13 cellular contexts compared by ENCODE assay signal in genomic region chr2:235416816-235417499, GRCh38.
DNase-seq lines count a peak whose midpoint lies in the region; ATAC-seq, FAIRE-seq and TF ChIP-seq lines count a peak whose summit lies in the region.
"Had no signal": no experiment of that assay in that cellular context is flagged by ENCODE, and none has a peak within 500 bp of the region (broad histone marks: within the 10 kb centered on the region; RNA-seq: fewer than 3 reads in every experiment).

No MANE protein-coding gene starts in this region.

- H3K9me1 ChIP-seq in K562 (ENCODE audit: control insufficient read depth, insufficient read depth, low read length) = no peaks in the 10 kb centered on the region

- H3K4me1 ChIP-seq in K562 (replicated peaks in 1 of 2; ENCODE audit: control insufficient read depth in 2 of 2, insufficient read depth in 2 of 2, low read length in 2 of 2) (peaks cover 10 to 17% of the 10 kb centered on the region in 2 experiments; a peak in 4 of 5 replicates), thyroid gland (peaks cover 34 to 53% of the 10 kb centered on the region in 2 donors)

- no peak overlapping the region for H3K27ac Mint-ChIP-seq in activated naive CD4-positive, alpha-beta T cell treated with anti-CD3 and anti-CD28 coated beads, Interleukin-2, amount 50 U/mL, for 72 hours
- H3K27ac Mint-ChIP-seq: activated CD8-positive, alpha-beta T cell treated with anti-CD3 and anti-CD28 coated beads, Interleukin-2, amount 10 ng/mL, durations not matched to agents 7 days and 5 days; activated naive CD8-positive, alpha-beta T cell treated with anti-CD3 and anti-CD28 coated beads, Interleukin-2, amount 10 ng/mL, durations not matched to agents 7 days and 5 days had no signal

- peaks cover 0 to 9% of the 10 kb centered on the region in 2 donors for H3K9me3 Mint-ChIP-seq in activated naive CD4-positive, alpha-beta T cell treated with anti-CD3 and anti-CD28 coated beads, Interleukin-2, amount 50 U/mL, for 72 hours
- H3K9me3 Mint-ChIP-seq: activated naive CD8-positive, alpha-beta T cell treated with anti-CD3 and anti-CD28 coated beads, Interleukin-2, amount 10 ng/mL, durations not matched to agents 7 days and 5 days had no signal

- CTCF ChIA-PET in K562 (lab: Yijun Ruan, JAX; ENCODE audit: low intra/inter-chr PET ratio) = no interaction called here

- peak; percentile 40; the same call in 2 of the 3 replicates for ATAC-seq in K562
- ATAC-seq in activated naive CD4-positive, alpha-beta T cell treated with anti-CD3 and anti-CD28 coated beads, Interleukin-2, amount 50 U/mL, for 72 hours = no peak
- ATAC-seq: activated CD8-positive, alpha-beta T cell treated with anti-CD3 and anti-CD28 coated beads, Interleukin-2, amount 10 ng/mL, durations not matched to agents 7 days and 5 days had no signal

- no peaks in the 10 kb centered on the region for H3K27me3 ChIP-seq in K562 (ENCODE audit: control insufficient read depth in 2 of 2, insufficient read depth in 2 of 2, low read length in 2 of 2)
- H3K27me3 ChIP-seq in kidney epithelial cell (ENCODE audit: control insufficient read depth, insufficient read depth, low read length) = peaks cover 3% of the 10 kb centered on the region
- H3K27me3 ChIP-seq in thyroid gland = no peaks in the 10 kb centered on the region

- no peaks in the 10 kb centered on the region for H3K9me3 ChIP-seq in K562 (replicated peaks; ENCODE audit: control insufficient read depth, insufficient read depth, low read depth, low read length)
- H3K9me3 ChIP-seq in thyroid gland = no peaks in the 10 kb centered on the region

- DNase-seq in HT-29 (ENCODE audit: low spot score) = peak; percentile 16
- DNase-seq in K562 (ENCODE audit: extremely low read depth in 1 of 4, low spot score in 3 of 4) = peak in 2 of 4 experiments; percentile 38 to 40
- DNase-seq in kidney epithelial cell (ENCODE audit: low read depth) = peak; percentile 19
- peak; percentile 86 for DNase-seq in thyroid gland
- no peak for DNase-seq in HTR-8/SVneo (ENCODE audit: insufficient read length, low spot score)
- DNase-seq in amniotic stem cell (lab: John Stamatoyannopoulos, UW) = no peak
- DNase-seq in activated naive CD4-positive, alpha-beta T cell treated with anti-CD3 and anti-CD28 coated beads, Interleukin-2, amount 50 U/mL, for 72 hours (ENCODE audit: low spot score in 2 of 2) = no peak
- DNase-seq: activated CD8-positive, alpha-beta T cell treated with anti-CD3 and anti-CD28 coated beads, Interleukin-2, amount 10 ng/mL, durations not matched to agents 7 days and 5 days; activated naive CD8-positive, alpha-beta T cell treated with anti-CD3 and anti-CD28 coated beads, Interleukin-2, amount 10 ng/mL, durations not matched to agents 7 days and 5 days; Karpas-422; NCI-H526; stimulated activated CD8-positive, alpha-beta memory T cell treated with anti-CD3 and anti-CD28 coated beads, Interleukin-4, amount 100 ng/mL, for 48 hours had no signal

- H3K36me3 Mint-ChIP-seq in activated naive CD4-positive, alpha-beta T cell treated with anti-CD3 and anti-CD28 coated beads, Interleukin-2, amount 50 U/mL, for 72 hours = no peaks in the 10 kb centered on the region
- H3K36me3 Mint-ChIP-seq: activated naive CD8-positive, alpha-beta T cell treated with anti-CD3 and anti-CD28 coated beads, Interleukin-2, amount 10 ng/mL, durations not matched to agents 7 days and 5 days had no signal

- intact Hi-C loops in K562 (cut with micrococcal nuclease) (no loop called here), thyroid gland (cut with DNase I) (no loop called here)

- POLR2A ChIA-PET in K562 (lab: Yijun Ruan, JAX) = interaction anchor here (0.6 kb wide), 1 partner anchor 57 kb away, joined by 3 read pairs; no protein-coding TSS in a partner anchor

- no TSS peak for BruUV-seq in K562 (replicated peaks; lab: Mats Ljungman, UMichigan)

- no peaks in the 10 kb centered on the region for H3K79me2 ChIP-seq in K562 (ENCODE audit: control insufficient read depth, insufficient read depth, low read length)

- peak; percentile 37 for FAIRE-seq in K562 (lab: Jason Lieb, UNC)
- FAIRE-seq in HTR-8/SVneo (lab: Jason Lieb, UNC) = no peak
- FAIRE-seq: endothelial cell of umbilical vein had no signal

- H3K9ac ChIP-seq in K562 (ENCODE audit: insufficient read depth in 1 of 2, low read depth in 2 of 2, low read length in 2 of 2) = no peak overlapping the region

- no peaks in the 10 kb centered on the region for H4K20me1 ChIP-seq in K562 (replicated peaks; ENCODE audit: control insufficient read depth, insufficient read depth, low read length)

- TF ChIP-seq CTCF in K562 (IDR thresholded peaks at IDR 0.05 in 2 of 3, conservative IDR thresholded peaks at IDR 0.05 in 1 of 3; ENCODE audit: insufficient read depth in 2 of 3, low read depth in 1 of 3, low read length in 3 of 3) = no peak
- no peak for TF ChIP-seq CTCF in kidney epithelial cell (IDR thresholded peaks at IDR 0.05; ENCODE audit: insufficient read depth, low read length, poor library complexity, severe bottlenecking)
- no peak for TF ChIP-seq CTCF in thyroid gland (IDR thresholded peaks at IDR 0.05)

- H2AFZ ChIP-seq in K562 (ENCODE audit: low read depth, low read length) = peak overlapping the region; percentile 97

- TF ChIP-seq RAD21 in K562 (CRISPR knock-in tag; conservative IDR thresholded peaks at IDR 0.05 in 1 of 2, IDR thresholded peaks at IDR 0.05 in 1 of 2) = no peak

- in situ Hi-C loops in K562 (cut with MboI) = no loop called here

- no peaks in the 10 kb centered on the region for H3K36me3 ChIP-seq in K562 (ENCODE audit: control insufficient read depth, insufficient read depth, low read length)
- no peaks in the 10 kb centered on the region for H3K36me3 ChIP-seq in kidney epithelial cell (ENCODE audit: control insufficient read depth, insufficient read depth, low read length)
- H3K36me3 ChIP-seq in thyroid gland = no peaks in the 10 kb centered on the region

- 53% methylated on average over 7 of the region's 7 CpGs for WGBS in K562 (ENCODE audit: insufficient coverage, low coverage, missing lambda C conversion rate)
- 17 to 25% methylated on average over 7 of the region's 7 CpGs for WGBS in thyroid gland, 2 donors

- H3K4me3 ChIP-seq in K562 (no peak overlapping the region), kidney epithelial cell (ENCODE audit: low read depth, low read length) (no peak overlapping the region), thyroid gland (replicated peaks in 1 of 3) (no peak overlapping the region)

- no peak for TF ChIP-seq EP300 in K562 (IDR thresholded peaks at IDR 0.05; ENCODE audit: low read length)

- TF ChIP-seq POLR2A in K562 (conservative IDR thresholded peaks at IDR 0.05) (no peak), thyroid gland (IDR thresholded peaks at IDR 0.05) (peak in 1 of 2 donors; percentile 20)

- H3K27ac ChIP-seq in K562 (ENCODE audit: extremely low read depth, low read depth, low read length) = no peak overlapping the region
- peak overlapping the region; percentile 84 to 86 (median 85) for H3K27ac ChIP-seq in thyroid gland

- H3K4me2 ChIP-seq in K562 (ENCODE audit: insufficient read depth, low read length) = peak overlapping the region; percentile 41; the same call in 1 of the 2 replicates

TF ChIP-seq in K562, 482 proteins besides CTCF, POLR2A, EP300 and RAD21 (continues in another document):
- TF ChIP-seq MYC (IDR thresholded peaks at IDR 0.05; ENCODE audit: low read depth, low read length) (peak; percentile 41; the same call in 1 of the 2 replicates), MYC (CRISPR knock-in tag; IDR thresholded peaks at IDR 0.05; ENCODE audit: borderline replicate concordance, low read depth) (no peak), MAFK (IDR thresholded peaks at IDR 0.05; ENCODE audit: low read length) (peak; percentile 74), L3MBTL2 (IDR thresholded peaks at IDR 0.05) (peak; percentile 71), ZNF785 (CRISPR knock-in tag; IDR thresholded peaks at IDR 0.05) (no peak), MAFG (tag; conservative IDR thresholded peaks at IDR 0.05) (peak; percentile 90), SMARCA4 (IDR thresholded peaks at IDR 0.05) (0 out of 2 replicates have a peak, but pooled peaks have one; percentile 27), CEBPB (tag; IDR thresholded peaks at IDR 0.05) (peak; percentile 45), PATZ1 (CRISPR knock-in tag; IDR thresholded peaks at IDR 0.05; ENCODE audit: borderline replicate concordance) (no peak), MAFF (IDR thresholded peaks at IDR 0.05; ENCODE audit: low read length) (peak; percentile 62)

Comparison
In these comparisons a context has a peak if more than half of its experiments do, and no peak if none do; other contexts are left out.
1. DNase-seq: peak in HT-29 (single experiment), kidney epithelial cell (single experiment) and thyroid gland (2 of 2); none in HTR-8/SVneo (single experiment), amniotic stem cell (single experiment) and activated naive CD4-positive, alpha-beta T cell treated with anti-CD3 and anti-CD28 coated beads, Interleukin-2, amount 50 U/mL, for 72 hours (0 of 2).